ENCODE assay signal across 1 cellular context in genomic region chr11:104129138-104129537, GRCh38.
TF ChIP-seq lines count a peak whose summit lies in the region.

No MANE protein-coding gene starts in this region.

TF ChIP-seq in HEK293, 187 proteins besides CTCF, POLR2A, EP300 and RAD21:
- TF ChIP-seq REST (tag by site-specific recombination; IDR thresholded peaks at IDR 0.05) (0 out of 2 replicates have a peak, but pooled peaks have one; percentile 17), ZNF677 (tag by site-specific recombination; IDR thresholded peaks at IDR 0.05) (no peak)
